Comparison of ENCODE assay signal across 14 cellular contexts in the genomic region with DNA sequence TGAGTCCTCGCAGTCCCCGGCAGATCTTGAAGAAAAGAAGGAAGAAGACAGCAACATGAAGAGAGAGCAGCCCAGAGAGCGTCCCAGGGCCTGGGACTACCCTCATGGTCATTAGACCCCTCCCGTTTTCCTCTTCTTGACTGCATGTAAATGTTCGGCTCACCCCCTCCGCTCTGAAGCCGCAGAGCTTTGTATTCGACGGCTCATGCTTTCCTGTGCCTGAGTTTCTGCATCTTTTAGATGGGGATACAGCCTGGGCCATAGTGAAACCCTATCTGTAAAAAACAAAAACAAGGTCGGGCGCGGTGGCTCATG. TPM values are rescaled to one million over a fixed set of nuclear protein-coding genes. Genes with fewer than 3 reads are reported as not detected.
DNase-seq lines count a peak whose midpoint lies in the region; ATAC-seq and TF ChIP-seq lines count a peak whose summit lies in the region.
"Had no signal": no experiment of that assay in that cellular context is flagged by ENCODE, and none has a peak within 500 bp of the region (broad histone marks: within the 10 kb centered on the region; RNA-seq: fewer than 3 reads in every experiment).

No MANE protein-coding gene starts in this region.

- H3K4me3 Mint-ChIP-seq in brain (no peak overlapping the region), mesothelial cell of epicardium (no peak overlapping the region)
- H3K4me3 Mint-ChIP-seq in activated T-helper 2 cell treated with anti-CD3 and anti-CD28 coated beads, Interferon-gamma antibody, Interleukin-2, Interleukin-4, amounts not matched to agents 10 μg/mL and 5 μg/mL and 100 μg/mL, durations not matched to agents 14 hours and 24 hours and 36 hours (ENCODE audit: low read depth), result no peak overlapping the region
- no peak overlapping the region for H3K4me3 Mint-ChIP-seq in stimulated activated naive CD8-positive, alpha-beta T cell treated with anti-CD3 and anti-CD28 coated beads, Interleukin-15, amount 100 ng/mL, for 72 hours
- H3K4me3 Mint-ChIP-seq in stimulated activated memory B cell treated with anti-CD40 and anti-IgM and Interleukin-4, amounts not matched to agents 10 μg/mL and 1 μg/mL and 100 μg/mL, for 72 hours, result no peak overlapping the region
- H3K4me3 Mint-ChIP-seq: endodermal cell had no signal

- 98% methylated on average over 12 of the region's 12 CpGs for WGBS in thymus

- H3K27me3 Mint-ChIP-seq in brain (no peaks in the 10 kb centered on the region), mesothelial cell of epicardium (ENCODE audit: low read depth) (peaks cover 1% of the 10 kb centered on the region)
- H3K27me3 Mint-ChIP-seq in activated T-helper 2 cell treated with anti-CD3 and anti-CD28 coated beads, Interferon-gamma antibody, Interleukin-2, Interleukin-4, amounts not matched to agents 10 μg/mL and 5 μg/mL and 100 μg/mL, durations not matched to agents 14 hours and 24 hours and 36 hours (ENCODE audit: low read depth), result no peaks in the 10 kb centered on the region
- no peaks in the 10 kb centered on the region for H3K27me3 Mint-ChIP-seq in stimulated activated naive CD8-positive, alpha-beta T cell treated with anti-CD3 and anti-CD28 coated beads, Interleukin-15, amount 100 ng/mL, for 72 hours
- H3K27me3 Mint-ChIP-seq in stimulated activated memory B cell treated with anti-CD40 and anti-IgM and Interleukin-4, amounts not matched to agents 10 μg/mL and 1 μg/mL and 100 μg/mL, for 72 hours, result no peaks in the 10 kb centered on the region

- H3K4me1 ChIP-seq in HUES48 (ENCODE audit: control insufficient read depth, insufficient read depth, low read length) (peaks cover 7% of the 10 kb centered on the region), thymus (ENCODE audit: control insufficient read depth, insufficient read depth, low read length) (peaks cover under 1% of the 10 kb centered on the region)

- H3K4me3 ChIP-seq in HUES48 (ENCODE audit: low read depth, low read length) (no peak overlapping the region), thymus (ENCODE audit: low read length) (no peak overlapping the region)
- H3K4me3 ChIP-seq: BLaER1 treated with 17β-estradiol and CSF1 and Interleukin-3, amounts not matched to agents 10 nM and 100 nM; cardiac muscle cell had no signal

- no peak for TF ChIP-seq CTCF in brain (conservative IDR thresholded peaks at IDR 0.05)
- TF ChIP-seq CTCF in mesothelial cell of epicardium (IDR thresholded peaks at IDR 0.05; ENCODE audit: unreplicated experiment), result no peak

- H3K27ac Mint-ChIP-seq in brain, result peak overlapping the region in 4 of 5 experiments; percentile 55 to 77 (median 66)
- peak overlapping the region; percentile 83 for H3K27ac Mint-ChIP-seq in mesothelial cell of epicardium
- no peak overlapping the region for H3K27ac Mint-ChIP-seq in activated T-helper 2 cell treated with anti-CD3 and anti-CD28 coated beads, Interferon-gamma antibody, Interleukin-2, Interleukin-4, amounts not matched to agents 10 μg/mL and 5 μg/mL and 100 μg/mL, durations not matched to agents 14 hours and 24 hours and 36 hours
- peak overlapping the region in 1 of 2 donors; percentile 35 for H3K27ac Mint-ChIP-seq in stimulated activated naive CD8-positive, alpha-beta T cell treated with anti-CD3 and anti-CD28 coated beads, Interleukin-15, amount 100 ng/mL, for 72 hours
- no peak overlapping the region for H3K27ac Mint-ChIP-seq in stimulated activated memory B cell treated with anti-CD40 and anti-IgM and Interleukin-4, amounts not matched to agents 10 μg/mL and 1 μg/mL and 100 μg/mL, for 72 hours
- H3K27ac Mint-ChIP-seq: endodermal cell, progenitor cell of endocrine pancreas had no signal

- intact Hi-C loops in activated T-helper 2 cell treated with anti-CD3 and anti-CD28 coated beads, Interferon-gamma antibody, Interleukin-2, Interleukin-4, amounts not matched to agents 10 μg/mL and 5 μg/mL and 100 μg/mL, durations not matched to agents 14 hours and 24 hours and 36 hours (cut with micrococcal nuclease), result loop anchor here (5.0 kb wide), 1 partner anchor 60 kb away; no protein-coding TSS in a partner anchor

- H3K36me3 Mint-ChIP-seq in brain (no peaks in the 10 kb centered on the region), mesothelial cell of epicardium (peaks cover 8% of the 10 kb centered on the region)
- peaks cover 30% of the 10 kb centered on the region for H3K36me3 Mint-ChIP-seq in activated T-helper 2 cell treated with anti-CD3 and anti-CD28 coated beads, Interferon-gamma antibody, Interleukin-2, Interleukin-4, amounts not matched to agents 10 μg/mL and 5 μg/mL and 100 μg/mL, durations not matched to agents 14 hours and 24 hours and 36 hours (ENCODE audit: low read depth)
- no peaks in the 10 kb centered on the region for H3K36me3 Mint-ChIP-seq in stimulated activated memory B cell treated with anti-CD40 and anti-IgM and Interleukin-4, amounts not matched to agents 10 μg/mL and 1 μg/mL and 100 μg/mL, for 72 hours

- peaks cover 18% of the 10 kb centered on the region for H3K4me1 Mint-ChIP-seq in brain
- peaks cover 5% of the 10 kb centered on the region for H3K4me1 Mint-ChIP-seq in mesothelial cell of epicardium
- peaks cover 9% of the 10 kb centered on the region for H3K4me1 Mint-ChIP-seq in activated T-helper 2 cell treated with anti-CD3 and anti-CD28 coated beads, Interferon-gamma antibody, Interleukin-2, Interleukin-4, amounts not matched to agents 10 μg/mL and 5 μg/mL and 100 μg/mL, durations not matched to agents 14 hours and 24 hours and 36 hours (ENCODE audit: low read depth)
- peaks cover 3% of the 10 kb centered on the region for H3K4me1 Mint-ChIP-seq in stimulated activated naive CD8-positive, alpha-beta T cell treated with anti-CD3 and anti-CD28 coated beads, Interleukin-15, amount 100 ng/mL, for 72 hours
- H3K4me1 Mint-ChIP-seq in stimulated activated memory B cell treated with anti-CD40 and anti-IgM and Interleukin-4, amounts not matched to agents 10 μg/mL and 1 μg/mL and 100 μg/mL, for 72 hours, result peaks cover 3% of the 10 kb centered on the region

- H3K27me3 ChIP-seq in HUES48 (ENCODE audit: control insufficient read depth, insufficient read depth, low read length) (no peaks in the 10 kb centered on the region), thymus (ENCODE audit: control insufficient read depth, insufficient read depth) (no peaks in the 10 kb centered on the region)
- H3K27me3 ChIP-seq: BLaER1 treated with 17β-estradiol and CSF1 and Interleukin-3, amounts not matched to agents 10 nM and 100 nM; cardiac muscle cell had no signal

- H3K9me3 ChIP-seq in HUES48 (ENCODE audit: control insufficient read depth, insufficient read depth, low read length) (no peaks in the 10 kb centered on the region), thymus (ENCODE audit: control insufficient read depth) (no peaks in the 10 kb centered on the region)
- H3K9me3 ChIP-seq: BLaER1 treated with 17β-estradiol and CSF1 and Interleukin-3, amounts not matched to agents 10 nM and 100 nM had no signal

- H3K36me3 ChIP-seq in HUES48 (ENCODE audit: control insufficient read depth, insufficient read depth, low read length), result no peaks in the 10 kb centered on the region
- H3K36me3 ChIP-seq in thymus (ENCODE audit: control insufficient read depth, insufficient read depth), result peaks cover 3% of the 10 kb centered on the region
- H3K36me3 ChIP-seq: BLaER1 treated with 17β-estradiol and CSF1 and Interleukin-3, amounts not matched to agents 10 nM and 100 nM; cardiac muscle cell had no signal

- peak overlapping the region; percentile 34 for H3K27ac ChIP-seq in HUES48 (ENCODE audit: low read depth, low read length)
- peak overlapping the region; percentile 42 for H3K27ac ChIP-seq in thymus (ENCODE audit: low read depth)
- H3K27ac ChIP-seq: BLaER1 treated with 17β-estradiol and CSF1 and Interleukin-3, amounts not matched to agents 10 nM and 100 nM; cardiac muscle cell; VCaP had no signal

- H3K9me3 Mint-ChIP-seq in brain (no peaks in the 10 kb centered on the region), mesothelial cell of epicardium (no peaks in the 10 kb centered on the region)
- no peaks in the 10 kb centered on the region for H3K9me3 Mint-ChIP-seq in activated T-helper 2 cell treated with anti-CD3 and anti-CD28 coated beads, Interferon-gamma antibody, Interleukin-2, Interleukin-4, amounts not matched to agents 10 μg/mL and 5 μg/mL and 100 μg/mL, durations not matched to agents 14 hours and 24 hours and 36 hours
- no peaks in the 10 kb centered on the region for H3K9me3 Mint-ChIP-seq in stimulated activated naive CD8-positive, alpha-beta T cell treated with anti-CD3 and anti-CD28 coated beads, Interleukin-15, amount 100 ng/mL, for 72 hours
- H3K9me3 Mint-ChIP-seq in stimulated activated memory B cell treated with anti-CD40 and anti-IgM and Interleukin-4, amounts not matched to agents 10 μg/mL and 1 μg/mL and 100 μg/mL, for 72 hours, result no peaks in the 10 kb centered on the region
- H3K9me3 Mint-ChIP-seq: endodermal cell had no signal

- no peak for ATAC-seq in stimulated activated naive CD8-positive, alpha-beta T cell treated with anti-CD3 and anti-CD28 coated beads, Interleukin-15, amount 100 ng/mL, for 72 hours
- ATAC-seq in stimulated activated memory B cell treated with anti-CD40 and anti-IgM and Interleukin-4, amounts not matched to agents 10 μg/mL and 1 μg/mL and 100 μg/mL, for 72 hours, result no peak

- DNase-seq in mesothelial cell of epicardium (ENCODE audit: low spot score in 2 of 2, unreplicated experiment in 2 of 2), result no peak
- no peak for DNase-seq in activated T-helper 2 cell treated with anti-CD3 and anti-CD28 coated beads, Interferon-gamma antibody, Interleukin-2, Interleukin-4, amounts not matched to agents 10 μg/mL and 5 μg/mL and 100 μg/mL, durations not matched to agents 14 hours and 24 hours and 36 hours (ENCODE audit: low spot score)
- DNase-seq in stimulated activated naive CD8-positive, alpha-beta T cell treated with anti-CD3 and anti-CD28 coated beads, Interleukin-15, amount 100 ng/mL, for 72 hours, result no peak
- DNase-seq: DMS79, kidney had no signal

- H3K9ac ChIP-seq in HUES48 (ENCODE audit: low read depth, low read length), result no peak overlapping the region

RNA-seq across cellular contexts. Expression of gene USP18, which starts 7.7 kb away (rescaled TPM):
- polyA plus RNA-seq in brain (ENCODE audit: insufficient read depth, low read depth, low replicate concordance), result 15.6 TPM
- total RNA-seq in mesothelial cell of epicardium, result 9.1 to 10.3 TPM (median 9.3 TPM) in 3 replicates
- 12.1 TPM for polyA plus RNA-seq in thymus
- 10.6 and 12.3 TPM in 2 replicates for total RNA-seq in activated T-helper 2 cell treated with anti-CD3 and anti-CD28 coated beads, Interferon-gamma antibody, Interleukin-2, Interleukin-4, amounts not matched to agents 10 μg/mL and 5 μg/mL and 100 μg/mL, durations not matched to agents 14 hours and 24 hours and 36 hours

RNA-seq across cellular contexts. Expression of gene TUBA8, which starts 47.1 kb away (rescaled TPM):
- polyA plus RNA-seq in brain (ENCODE audit: insufficient read depth, low read depth, low replicate concordance) (14.4 TPM), thymus (3.1 TPM)
- total RNA-seq in mesothelial cell of epicardium, result 2.4 to 2.9 TPM (median 2.5 TPM) in 3 replicates
- total RNA-seq in activated T-helper 2 cell treated with anti-CD3 and anti-CD28 coated beads, Interferon-gamma antibody, Interleukin-2, Interleukin-4, amounts not matched to agents 10 μg/mL and 5 μg/mL and 100 μg/mL, durations not matched to agents 14 hours and 24 hours and 36 hours, result 1.8 and 2.3 TPM in 2 replicates

Comparison
In these comparisons a context has a peak if more than half of its experiments do, and no peak if none do; other contexts are left out.
1. H3K27ac Mint-ChIP-seq: peak in brain (4 of 5) and mesothelial cell of epicardium (single experiment); none in activated T-helper 2 cell treated with anti-CD3 and anti-CD28 coated beads, Interferon-gamma antibody, Interleukin-2, Interleukin-4, amounts not matched to agents 10 μg/mL and 5 μg/mL and 100 μg/mL, durations not matched to agents 14 hours and 24 hours and 36 hours (single experiment) and stimulated activated memory B cell treated with anti-CD40 and anti-IgM and Interleukin-4, amounts not matched to agents 10 μg/mL and 1 μg/mL and 100 μg/mL, for 72 hours (single experiment).